ENCODE assay signal across 8 cellular contexts in genomic region chr13:108895220-108895704, GRCh38.
DNase-seq lines count a peak whose midpoint lies in the region; ATAC-seq, FAIRE-seq and TF ChIP-seq lines count a peak whose summit lies in the region.

No MANE protein-coding gene starts in this region.

- H2BK12ac ChIP-seq in mesenchymal stem cell (ENCODE audit: low read length in 2 of 2) = no peak overlapping the region

- H3K4me1 Mint-ChIP-seq in CD14-positive monocyte = peaks cover 10% of the 10 kb centered on the region
- peaks cover 14% of the 10 kb centered on the region for H3K4me1 Mint-ChIP-seq in activated CD4-positive, alpha-beta memory T cell treated with anti-CD3 and anti-CD28 coated beads for 36 hours (ENCODE audit: low read depth)

- H3K27me3 ChIP-seq in brain microvascular endothelial cell (replicated peaks) = no peaks in the 10 kb centered on the region
- no peaks in the 10 kb centered on the region for H3K27me3 ChIP-seq in mesenchymal stem cell (ENCODE audit: control insufficient read depth in 1 of 2, insufficient read depth in 1 of 2, low read length in 2 of 2)

- no peak overlapping the region for H3K4me3 ChIP-seq in brain microvascular endothelial cell (ENCODE audit: low read depth, low read length)
- no peak overlapping the region for H3K4me3 ChIP-seq in mesenchymal stem cell (ENCODE audit: insufficient read depth in 1 of 2, low read depth in 1 of 2, low read length in 2 of 2)

- no peaks in the 10 kb centered on the region for H3K9me3 ChIP-seq in mesenchymal stem cell (ENCODE audit: control insufficient read depth, low read length)

- ATAC-seq in GM21390 (IDR thresholded peaks at IDR 0.05; ENCODE audit: unreplicated experiment) = peak; percentile 45
- ATAC-seq in GM21423 (IDR thresholded peaks at IDR 0.05; ENCODE audit: unreplicated experiment) = no peak

- H3K23ac ChIP-seq in mesenchymal stem cell (ENCODE audit: low read length in 2 of 2) = no peak overlapping the region

- FAIRE-seq in GM12891 (lab: Jason Lieb, UNC) = no peak

- H3K36me3 ChIP-seq in brain microvascular endothelial cell (replicated peaks) = no peaks in the 10 kb centered on the region
- no peaks in the 10 kb centered on the region for H3K36me3 ChIP-seq in mesenchymal stem cell (ENCODE audit: control insufficient read depth in 1 of 2, insufficient read depth in 2 of 2, low read depth in 1 of 2, low read length in 2 of 2)

- H3K27ac ChIP-seq in brain microvascular endothelial cell (no peak overlapping the region), mesenchymal stem cell (ENCODE audit: low read length, poor library complexity, severe bottlenecking) (no peak overlapping the region)

- no peak overlapping the region for H2BK120ac ChIP-seq in mesenchymal stem cell (ENCODE audit: low read depth, low read length)

- no peak overlapping the region for H3K27ac Mint-ChIP-seq in CD14-positive monocyte
- H3K27ac Mint-ChIP-seq in activated CD4-positive, alpha-beta memory T cell treated with anti-CD3 and anti-CD28 coated beads for 36 hours = no peak overlapping the region

- TF ChIP-seq CTCF in CD14-positive monocyte (IDR thresholded peaks at IDR 0.05) (peak; percentile 79), brain microvascular endothelial cell (IDR thresholded peaks at IDR 0.05; ENCODE audit: low read depth, low read length, missing control alignments) (peak; percentile 34)

- H3K4me3 Mint-ChIP-seq in CD14-positive monocyte = no peak overlapping the region
- H3K4me3 Mint-ChIP-seq in activated CD4-positive, alpha-beta memory T cell treated with anti-CD3 and anti-CD28 coated beads for 36 hours = no peak overlapping the region

- no peak overlapping the region for H3K9ac ChIP-seq in mesenchymal stem cell (ENCODE audit: low read length)

- no peak overlapping the region for H2BK15ac ChIP-seq in mesenchymal stem cell (ENCODE audit: low read depth, poor library complexity, severe bottlenecking)

- no peak overlapping the region for H2AFZ ChIP-seq in mesenchymal stem cell (ENCODE audit: low read depth, low read length)

- POLR2A ChIA-PET in activated CD4-positive, alpha-beta memory T cell treated with anti-CD3 and anti-CD28 coated beads for 36 hours (lab: Charles Lee) = no interaction called here

- DNase-seq in CD14-positive monocyte (ENCODE audit: low spot score) = no peak
- DNase-seq in NCI-H2227 treated with DMSO at 0.1 percent for 48 hours (lab: John Stamatoyannopoulos, UW) = peak; percentile 1
- peak; percentile 41 for DNase-seq in brain microvascular endothelial cell
- peak; percentile 59 for DNase-seq in mesenchymal stem cell
- no peak for DNase-seq in activated CD4-positive, alpha-beta memory T cell treated with anti-CD3 and anti-CD28 coated beads for 36 hours
- DNase-seq in GM12891 (ENCODE audit: insufficient read length, low spot score) = no peak

- H3K4me2 ChIP-seq in mesenchymal stem cell (ENCODE audit: low read length, poor library complexity, severe bottlenecking) = no peak overlapping the region

- H3K79me1 ChIP-seq in mesenchymal stem cell (replicated peaks; ENCODE audit: low read length, poor library complexity, severe bottlenecking) = no peaks in the 10 kb centered on the region

- in situ Hi-C loops in brain microvascular endothelial cell (cut with HindIII; ENCODE audit: low pct_ligation_motif_present, low sequenced_read_pairs) = no loop called here

- no peaks in the 10 kb centered on the region for H3K4me1 ChIP-seq in mesenchymal stem cell (ENCODE audit: control insufficient read depth, insufficient read depth, low read depth, low read length)

- no peak overlapping the region for H4K8ac ChIP-seq in mesenchymal stem cell (ENCODE audit: low read length)

- CTCF ChIA-PET in activated CD4-positive, alpha-beta memory T cell treated with anti-CD3 and anti-CD28 coated beads for 36 hours (lab: Charles Lee) = interaction anchor here (0.5 to 4.8 kb wide), 26 partner anchors 9 to 1141 kb away, joined by 3 to 53 read pairs (median 3); partner anchors contain the start of gene TNFSF13B

- intact Hi-C loops in CD14-positive monocyte (cut with micrococcal nuclease) = no loop called here
- intact Hi-C loops in activated CD4-positive, alpha-beta memory T cell treated with anti-CD3 and anti-CD28 coated beads for 36 hours (cut with micrococcal nuclease) = loop anchor here (1.0 to 10.0 kb wide), 4 partner anchors 300 to 668 kb away; no protein-coding TSS in a partner anchor

- H3K27me3 Mint-ChIP-seq in CD14-positive monocyte (ENCODE audit: low read depth in 3 of 3) = peaks cover 0 to 4% (median 0%) of the 10 kb centered on the region in 3 donors
- no peaks in the 10 kb centered on the region for H3K27me3 Mint-ChIP-seq in activated CD4-positive, alpha-beta memory T cell treated with anti-CD3 and anti-CD28 coated beads for 36 hours

- 0% methylated on average over 3 of the region's 5 CpGs for WGBS in mesenchymal stem cell

- H2AK5ac ChIP-seq in mesenchymal stem cell (ENCODE audit: low read length, severe bottlenecking) = no peak overlapping the region

- H3K36me3 Mint-ChIP-seq in CD14-positive monocyte = no peaks in the 10 kb centered on the region
- H3K36me3 Mint-ChIP-seq in activated CD4-positive, alpha-beta memory T cell treated with anti-CD3 and anti-CD28 coated beads for 36 hours = no peaks in the 10 kb centered on the region

- no peak overlapping the region for H3K4ac ChIP-seq in mesenchymal stem cell (ENCODE audit: low read depth in 1 of 2, low read length in 2 of 2)

- no peak overlapping the region for H4K91ac ChIP-seq in mesenchymal stem cell (ENCODE audit: low read length)

- H3K9me3 Mint-ChIP-seq in CD14-positive monocyte = no peaks in the 10 kb centered on the region
- no peaks in the 10 kb centered on the region for H3K9me3 Mint-ChIP-seq in activated CD4-positive, alpha-beta memory T cell treated with anti-CD3 and anti-CD28 coated beads for 36 hours

- H3K14ac ChIP-seq in mesenchymal stem cell (ENCODE audit: low read length in 2 of 2) = no peak overlapping the region

- no peak overlapping the region for H3K18ac ChIP-seq in mesenchymal stem cell (ENCODE audit: low read depth in 1 of 2, low read length in 2 of 2)

- H2BK5ac ChIP-seq in mesenchymal stem cell (ENCODE audit: low read depth, low read length, poor library complexity, severe bottlenecking) = no peak overlapping the region

- TF ChIP-seq POLR2A in GM12891 (IDR thresholded peaks at IDR 0.05; ENCODE audit: low read depth, low read length) = no peak

TF ChIP-seq in GM12891, 5 proteins besides CTCF, POLR2A, EP300 and RAD21:
- no peak for TF ChIP-seq POLR2AphosphoS5 (IDR thresholded peaks at IDR 0.05; ENCODE audit: low read depth, low read length)
- no peak for TF ChIP-seq TAF1 (IDR thresholded peaks at IDR 0.05; ENCODE audit: low read depth, low read length)
- TF ChIP-seq PAX5 (IDR thresholded peaks at IDR 0.05; ENCODE audit: insufficient read depth, low read length, severe bottlenecking) = no peak

Comparison
In these comparisons a context has a peak if more than half of its experiments do, and no peak if none do; other contexts are left out.
1. DNase-seq: peak in NCI-H2227 treated with DMSO at 0.1 percent for 48 hours (single experiment), brain microvascular endothelial cell (single experiment) and mesenchymal stem cell (single experiment); none in CD14-positive monocyte (single experiment), activated CD4-positive, alpha-beta memory T cell treated with anti-CD3 and anti-CD28 coated beads for 36 hours (single experiment) and GM12891 (single experiment).